In genomic region chr1:224503161-224504118, GRCh38 we compare ENCODE assay signal across 8 cellular contexts.
A peak's percentile ranks its signal among the peaks of the same experiment; 100 is the strongest.
DNase-seq lines count a peak whose midpoint lies in the region; ATAC-seq and TF ChIP-seq lines count a peak whose summit lies in the region.

No MANE protein-coding gene starts in this region.

- ATAC-seq in HG02571 (IDR thresholded peaks at IDR 0.05; ENCODE audit: unreplicated experiment) (peak; percentile 96), left lung (peak; percentile 89)
- ATAC-seq in stimulated activated naive CD8-positive, alpha-beta T cell treated with anti-CD3 and anti-CD28 coated beads, Interleukin-15, Interleukin-2, amounts not matched to agents 100 U/mL and 50 U/mL, for 24 hours, result peak; percentile 62

- DNase-seq in AG04450 (ENCODE audit: low read depth, low spot score) (peak; percentile 52), MM.1S (peak; percentile 90), SHP77 (lab: John Stamatoyannopoulos, UW) (peak; percentile 78 to 88), dedifferentiated amniotic fluid mesenchymal stem cell (ENCODE audit: extremely low spot score) (peak; percentile 92), left lung (peak; percentile 88 to 89)
- peak; percentile 45 for DNase-seq in stimulated activated naive CD8-positive, alpha-beta T cell treated with anti-CD3 and anti-CD28 coated beads, Interleukin-15, Interleukin-2, amounts not matched to agents 100 U/mL and 50 U/mL, for 24 hours

- peak overlapping the region; percentile 57 for H3K4me2 ChIP-seq in MM.1S (ENCODE audit: low read depth, low read length)

- peak overlapping the region; percentile 82 for H3K27ac ChIP-seq in AG04450 (ENCODE audit: low read depth, low read length)
- H3K27ac ChIP-seq in MM.1S (ENCODE audit: low read length), result peak overlapping the region; percentile 76; the same call in 1 of the 2 replicates
- peak overlapping the region; percentile 74 to 75 for H3K27ac ChIP-seq in left lung

- H3K27me3 ChIP-seq in AG04450 (ENCODE audit: control insufficient read depth, insufficient read depth, low read length) (no peaks in the 10 kb centered on the region), MM.1S (replicated peaks; ENCODE audit: insufficient read depth, low read length) (no peaks in the 10 kb centered on the region), left lung (no peaks in the 10 kb centered on the region)

- H3K9me3 ChIP-seq in AG04450 (ENCODE audit: control insufficient read depth, insufficient read depth, low read length) (peaks cover 4% of the 10 kb centered on the region; the same call in 1 of the 2 replicates), MM.1S (replicated peaks; ENCODE audit: insufficient read depth, low read length) (no peaks in the 10 kb centered on the region), left lung (no peaks in the 10 kb centered on the region)

- peak; percentile 26; the same call in 1 of the 2 replicates for TF ChIP-seq CTCF in AG04450 (IDR thresholded peaks at IDR 0.05; ENCODE audit: low read depth, low read length)
- TF ChIP-seq CTCF in GM12875 (IDR thresholded peaks at IDR 0.05; ENCODE audit: borderline replicate concordance, insufficient read depth, low read depth, low read length), result peak; percentile 44; the same call in 1 of the 2 replicates
- peak; percentile 64 for TF ChIP-seq CTCF in MM.1S (IDR thresholded peaks at IDR 0.05; ENCODE audit: low read length)
- no peak for TF ChIP-seq CTCF in left lung (IDR thresholded peaks at IDR 0.05)

- CTCF ChIA-PET in AG04450 (lab: Charles Lee), result interaction anchor here (1.1 to 2.6 kb wide), 5 partner anchors 10 to 390 kb away, joined by 3 to 20 read pairs (median 10); no protein-coding TSS in a partner anchor

- H3K9ac ChIP-seq in MM.1S (ENCODE audit: low read length), result peak overlapping the region; percentile 26; the same call in 1 of the 2 replicates

- H3K4me1 ChIP-seq in MM.1S (ENCODE audit: low read length) (peaks cover 34% of the 10 kb centered on the region), left lung (peaks cover 25 to 34% of the 10 kb centered on the region in 2 donors)

- no peaks in the 10 kb centered on the region for H4K20me1 ChIP-seq in MM.1S (ENCODE audit: insufficient read depth, low read length)

- 0 out of 2 replicates have a peak overlapping the region, but pooled peaks have one; percentile 20 for H3K4me3 ChIP-seq in AG04450 (ENCODE audit: low read depth, low read length)
- no peak overlapping the region for H3K4me3 ChIP-seq in GM12875 (ENCODE audit: low read depth, low read length)
- peak overlapping the region; percentile 13; the same call in 1 of the 2 replicates for H3K4me3 ChIP-seq in MM.1S (ENCODE audit: low read length)
- no peak overlapping the region for H3K4me3 ChIP-seq in left lung

- no peaks in the 10 kb centered on the region for H3K9me2 ChIP-seq in MM.1S (replicated peaks; ENCODE audit: insufficient read depth, low read length)

- H2AFZ ChIP-seq in MM.1S (ENCODE audit: low read length), result peak overlapping the region; percentile 78

- intact Hi-C loops in left lung (cut with DNase I), result no loop called here

- POLR2A ChIA-PET in AG04450 (lab: Yijun Ruan, JAX), result interaction anchor here (0.6 to 1.2 kb wide), 3 partner anchors 55 to 153 kb away, joined by 3 to 4 read pairs (median 3); partner anchors contain the start of gene WDR26

- H3K36me3 ChIP-seq in MM.1S (replicated peaks; ENCODE audit: insufficient read depth, low read length), result no peaks in the 10 kb centered on the region
- H3K36me3 ChIP-seq in left lung, result no peaks in the 10 kb centered on the region

- H3K79me2 ChIP-seq in MM.1S (ENCODE audit: low read length), result no peaks in the 10 kb centered on the region

- H3F3A ChIP-seq in MM.1S (ENCODE audit: insufficient read depth, low read length), result peaks cover 24% of the 10 kb centered on the region

Comparison
In these comparisons a context has a peak if more than half of its experiments do, and no peak if none do; other contexts are left out.
1. H3K4me3 ChIP-seq: peak in AG04450 (single experiment) and MM.1S (single experiment); none in GM12875 (single experiment) and left lung (0 of 2).
2. CTCF ChIP-seq: peak in AG04450 (single experiment), GM12875 (single experiment) and MM.1S (single experiment); none in left lung (0 of 2).
3. Peak in every context shown above with its lines, with median percentiles within 50 percentile points of each other: DNase-seq, H3K27ac ChIP-seq and ATAC-seq.